Comparison of ENCODE assay signal across 1 cellular context in the genomic region with DNA sequence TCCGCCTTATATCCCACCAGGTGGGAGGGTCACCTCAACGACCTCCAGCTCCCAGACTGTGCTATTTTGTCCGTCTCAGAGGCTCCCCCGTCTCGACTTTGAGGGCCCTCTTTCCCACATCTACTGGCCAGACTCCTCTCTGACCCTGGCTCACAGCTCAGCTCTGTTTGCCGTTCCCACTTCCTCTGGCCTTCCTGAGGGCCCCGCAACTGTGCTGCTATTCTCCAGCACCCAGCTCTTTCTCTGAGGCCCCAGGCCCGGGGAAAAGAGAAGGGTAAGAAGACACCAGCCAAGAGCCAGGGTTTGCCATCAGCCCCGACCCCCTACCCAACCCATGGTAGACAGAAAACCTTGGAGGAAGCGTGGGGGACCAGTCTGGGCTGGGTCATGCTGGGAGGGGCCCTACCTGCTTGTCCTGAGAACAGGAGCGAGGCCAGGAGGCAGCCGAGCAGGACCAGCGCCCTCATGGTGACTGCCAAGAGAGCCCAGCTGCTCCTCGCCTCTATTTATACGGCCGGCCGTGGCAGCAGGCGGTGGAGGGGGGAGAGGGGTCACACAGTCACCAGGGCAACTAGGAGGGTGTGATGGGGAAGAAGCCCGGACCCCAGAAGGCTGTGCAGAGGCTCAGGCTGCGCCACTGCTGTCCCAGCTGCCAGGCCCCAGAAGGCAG.
TF ChIP-seq lines count a peak whose summit lies in the region.

A gene (minus strand): TSS at position 480 of the 670 bp plus-strand sequence. CDS start 13 bp downstream, at position 467.

TF ChIP-seq in HepG2, 621 proteins besides CTCF, POLR2A, EP300 and RAD21 (continued from another document):
- TF ChIP-seq, protein P1, sequence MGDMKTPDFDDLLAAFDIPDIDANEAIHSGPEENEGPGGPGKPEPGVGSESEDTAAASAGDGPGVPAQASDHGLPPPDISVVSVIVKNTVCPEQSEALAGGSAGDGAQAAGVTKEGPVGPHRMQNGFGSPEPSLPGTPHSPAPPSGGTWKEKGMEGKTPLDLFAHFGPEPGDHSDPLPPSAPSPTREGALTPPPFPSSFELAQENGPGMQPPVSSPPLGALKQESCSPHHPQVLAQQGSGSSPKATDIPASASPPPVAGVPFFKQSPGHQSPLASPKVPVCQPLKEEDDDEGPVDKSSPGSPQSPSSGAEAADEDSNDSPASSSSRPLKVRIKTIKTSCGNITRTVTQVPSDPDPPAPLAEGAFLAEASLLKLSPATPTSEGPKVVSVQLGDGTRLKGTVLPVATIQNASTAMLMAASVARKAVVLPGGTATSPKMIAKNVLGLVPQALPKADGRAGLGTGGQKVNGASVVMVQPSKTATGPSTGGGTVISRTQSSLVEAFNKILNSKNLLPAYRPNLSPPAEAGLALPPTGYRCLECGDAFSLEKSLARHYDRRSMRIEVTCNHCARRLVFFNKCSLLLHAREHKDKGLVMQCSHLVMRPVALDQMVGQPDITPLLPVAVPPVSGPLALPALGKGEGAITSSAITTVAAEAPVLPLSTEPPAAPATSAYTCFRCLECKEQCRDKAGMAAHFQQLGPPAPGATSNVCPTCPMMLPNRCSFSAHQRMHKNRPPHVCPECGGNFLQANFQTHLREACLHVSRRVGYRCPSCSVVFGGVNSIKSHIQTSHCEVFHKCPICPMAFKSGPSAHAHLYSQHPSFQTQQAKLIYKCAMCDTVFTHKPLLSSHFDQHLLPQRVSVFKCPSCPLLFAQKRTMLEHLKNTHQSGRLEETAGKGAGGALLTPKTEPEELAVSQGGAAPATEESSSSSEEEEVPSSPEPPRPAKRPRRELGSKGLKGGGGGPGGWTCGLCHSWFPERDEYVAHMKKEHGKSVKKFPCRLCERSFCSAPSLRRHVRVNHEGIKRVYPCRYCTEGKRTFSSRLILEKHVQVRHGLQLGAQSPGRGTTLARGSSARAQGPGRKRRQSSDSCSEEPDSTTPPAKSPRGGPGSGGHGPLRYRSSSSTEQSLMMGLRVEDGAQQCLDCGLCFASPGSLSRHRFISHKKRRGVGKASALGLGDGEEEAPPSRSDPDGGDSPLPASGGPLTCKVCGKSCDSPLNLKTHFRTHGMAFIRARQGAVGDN (CRISPR knock-in tag; IDR thresholded peaks at IDR 0.05), result peak; percentile 44; the same call in 1 of the 2 replicates
- TF ChIP-seq, protein P2, sequence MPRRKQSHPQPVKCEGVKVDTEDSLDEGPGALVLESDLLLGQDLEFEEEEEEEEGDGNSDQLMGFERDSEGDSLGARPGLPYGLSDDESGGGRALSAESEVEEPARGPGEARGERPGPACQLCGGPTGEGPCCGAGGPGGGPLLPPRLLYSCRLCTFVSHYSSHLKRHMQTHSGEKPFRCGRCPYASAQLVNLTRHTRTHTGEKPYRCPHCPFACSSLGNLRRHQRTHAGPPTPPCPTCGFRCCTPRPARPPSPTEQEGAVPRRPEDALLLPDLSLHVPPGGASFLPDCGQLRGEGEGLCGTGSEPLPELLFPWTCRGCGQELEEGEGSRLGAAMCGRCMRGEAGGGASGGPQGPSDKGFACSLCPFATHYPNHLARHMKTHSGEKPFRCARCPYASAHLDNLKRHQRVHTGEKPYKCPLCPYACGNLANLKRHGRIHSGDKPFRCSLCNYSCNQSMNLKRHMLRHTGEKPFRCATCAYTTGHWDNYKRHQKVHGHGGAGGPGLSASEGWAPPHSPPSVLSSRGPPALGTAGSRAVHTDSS (CRISPR knock-in tag; conservative IDR thresholded peaks at IDR 0.05), result no peak
- peak; percentile 65; the same call in 1 of the 2 replicates for TF ChIP-seq ZNF768 (CRISPR knock-in tag; IDR thresholded peaks at IDR 0.05)
